2 cellular contexts compared by ENCODE assay signal in the genomic region with DNA sequence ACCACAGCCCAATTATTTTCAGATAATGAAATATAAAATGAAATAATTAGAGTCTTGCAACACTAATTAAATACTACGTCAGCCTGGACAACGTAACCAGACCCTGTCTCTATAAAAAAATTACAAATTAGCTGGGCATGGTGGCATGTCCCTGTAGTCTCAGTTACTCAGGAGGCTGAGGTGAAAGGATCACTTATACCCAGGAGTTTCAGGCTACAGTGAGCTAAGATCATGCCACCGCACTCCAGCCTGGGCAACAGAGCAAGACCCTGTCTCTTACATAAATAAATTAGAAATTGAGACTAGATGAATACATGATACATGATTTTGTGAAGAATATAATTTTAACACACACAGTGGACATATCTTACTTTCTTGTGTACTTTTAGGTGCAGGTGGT.
TF ChIP-seq lines count a peak whose summit lies in the region.

No MANE protein-coding gene starts in this region.

TF ChIP-seq in HEK293, 187 proteins besides CTCF, POLR2A, EP300 and RAD21 (continued from another document):
- TF ChIP-seq ZBTB44 (tag by site-specific recombination; IDR thresholded peaks at IDR 0.05): no peak

TF ChIP-seq in GM23338, 12 proteins besides CTCF, POLR2A, EP300 and RAD21 (continued from another document):
- TF ChIP-seq, protein P1, sequence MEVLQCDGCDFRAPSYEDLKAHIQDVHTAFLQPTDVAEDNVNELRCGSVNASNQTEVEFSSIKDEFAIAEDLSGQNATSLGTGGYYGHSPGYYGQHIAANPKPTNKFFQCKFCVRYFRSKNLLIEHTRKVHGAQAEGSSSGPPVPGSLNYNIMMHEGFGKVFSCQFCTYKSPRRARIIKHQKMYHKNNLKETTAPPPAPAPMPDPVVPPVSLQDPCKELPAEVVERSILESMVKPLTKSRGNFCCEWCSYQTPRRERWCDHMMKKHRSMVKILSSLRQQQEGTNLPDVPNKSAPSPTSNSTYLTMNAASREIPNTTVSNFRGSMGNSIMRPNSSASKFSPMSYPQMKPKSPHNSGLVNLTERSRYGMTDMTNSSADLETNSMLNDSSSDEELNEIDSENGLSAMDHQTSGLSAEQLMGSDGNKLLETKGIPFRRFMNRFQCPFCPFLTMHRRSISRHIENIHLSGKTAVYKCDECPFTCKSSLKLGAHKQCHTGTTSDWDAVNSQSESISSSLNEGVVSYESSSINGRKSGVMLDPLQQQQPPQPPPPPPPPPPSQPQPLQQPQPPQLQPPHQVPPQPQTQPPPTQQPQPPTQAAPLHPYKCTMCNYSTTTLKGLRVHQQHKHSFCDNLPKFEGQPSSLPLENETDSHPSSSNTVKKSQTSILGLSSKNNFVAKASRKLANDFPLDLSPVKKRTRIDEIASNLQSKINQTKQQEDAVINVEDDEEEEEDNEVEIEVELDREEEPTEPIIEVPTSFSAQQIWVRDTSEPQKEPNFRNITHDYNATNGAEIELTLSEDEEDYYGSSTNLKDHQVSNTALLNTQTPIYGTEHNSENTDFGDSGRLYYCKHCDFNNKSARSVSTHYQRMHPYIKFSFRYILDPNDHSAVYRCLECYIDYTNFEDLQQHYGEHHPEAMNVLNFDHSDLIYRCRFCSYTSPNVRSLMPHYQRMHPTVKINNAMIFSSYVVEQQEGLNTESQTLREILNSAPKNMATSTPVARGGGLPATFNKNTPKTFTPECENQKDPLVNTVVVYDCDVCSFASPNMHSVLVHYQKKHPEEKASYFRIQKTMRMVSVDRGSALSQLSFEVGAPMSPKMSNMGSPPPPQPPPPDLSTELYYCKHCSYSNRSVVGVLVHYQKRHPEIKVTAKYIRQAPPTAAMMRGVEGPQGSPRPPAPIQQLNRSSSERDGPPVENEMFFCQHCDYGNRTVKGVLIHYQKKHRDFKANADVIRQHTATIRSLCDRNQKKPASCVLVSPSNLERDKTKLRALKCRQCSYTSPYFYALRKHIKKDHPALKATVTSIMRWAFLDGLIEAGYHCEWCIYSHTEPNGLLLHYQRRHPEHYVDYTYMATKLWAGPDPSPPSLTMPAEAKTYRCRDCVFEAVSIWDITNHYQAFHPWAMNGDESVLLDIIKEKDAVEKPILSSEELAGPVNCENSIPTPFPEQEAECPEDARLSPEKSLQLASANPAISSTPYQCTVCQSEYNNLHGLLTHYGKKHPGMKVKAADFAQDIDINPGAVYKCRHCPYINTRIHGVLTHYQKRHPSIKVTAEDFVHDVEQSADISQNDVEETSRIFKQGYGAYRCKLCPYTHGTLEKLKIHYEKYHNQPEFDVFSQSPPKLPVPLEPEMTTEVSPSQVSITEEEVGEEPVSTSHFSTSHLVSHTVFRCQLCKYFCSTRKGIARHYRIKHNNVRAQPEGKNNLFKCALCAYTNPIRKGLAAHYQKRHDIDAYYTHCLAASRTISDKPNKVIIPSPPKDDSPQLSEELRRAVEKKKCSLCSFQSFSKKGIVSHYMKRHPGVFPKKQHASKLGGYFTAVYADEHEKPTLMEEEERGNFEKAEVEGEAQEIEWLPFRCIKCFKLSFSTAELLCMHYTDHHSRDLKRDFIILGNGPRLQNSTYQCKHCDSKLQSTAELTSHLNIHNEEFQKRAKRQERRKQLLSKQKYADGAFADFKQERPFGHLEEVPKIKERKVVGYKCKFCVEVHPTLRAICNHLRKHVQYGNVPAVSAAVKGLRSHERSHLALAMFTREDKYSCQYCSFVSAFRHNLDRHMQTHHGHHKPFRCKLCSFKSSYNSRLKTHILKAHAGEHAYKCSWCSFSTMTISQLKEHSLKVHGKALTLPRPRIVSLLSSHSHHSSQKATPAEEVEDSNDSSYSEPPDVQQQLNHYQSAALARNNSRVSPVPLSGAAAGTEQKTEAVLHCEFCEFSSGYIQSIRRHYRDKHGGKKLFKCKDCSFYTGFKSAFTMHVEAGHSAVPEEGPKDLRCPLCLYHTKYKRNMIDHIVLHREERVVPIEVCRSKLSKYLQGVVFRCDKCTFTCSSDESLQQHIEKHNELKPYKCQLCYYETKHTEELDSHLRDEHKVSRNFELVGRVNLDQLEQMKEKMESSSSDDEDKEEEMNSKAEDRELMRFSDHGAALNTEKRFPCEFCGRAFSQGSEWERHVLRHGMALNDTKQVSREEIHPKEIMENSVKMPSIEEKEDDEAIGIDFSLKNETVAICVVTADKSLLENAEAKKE (CRISPR knock-in tag; IDR thresholded peaks at IDR 0.05): no peak
- TF ChIP-seq CREB1 (CRISPR knock-in tag; IDR thresholded peaks at IDR 0.05; ENCODE audit: low read depth): no peak
- TF ChIP-seq POLR2AphosphoS5 (IDR thresholded peaks at IDR 0.05; ENCODE audit: low read depth): no peak
